In genomic region chr7:92631067-92631829, GRCh38 we compare ENCODE assay signal across 8 cellular contexts. TPM values are rescaled to one million over a fixed set of nuclear protein-coding genes. Genes with fewer than 3 reads are reported as not detected.
DNase-seq lines count a peak whose midpoint lies in the region; ATAC-seq, FAIRE-seq and TF ChIP-seq lines count a peak whose summit lies in the region.

No MANE protein-coding gene starts in this region.

- TF ChIP-seq CTCF in glutamatergic neuron (IDR thresholded peaks at IDR 0.05; ENCODE audit: partially characterized antibody, unreplicated experiment) = no peak

- no peak overlapping the region for H3K4me3 Mint-ChIP-seq in glutamatergic neuron (ENCODE audit: unreplicated experiment)

- in situ Hi-C loops in KBM-7 (cut with MboI; ENCODE audit: low pct_unique_long_range_greater_than_20kb, low sequenced_read_pairs) = no loop called here

- H3K36me3 Mint-ChIP-seq in glutamatergic neuron (ENCODE audit: unreplicated experiment) = peaks cover 12% of the 10 kb centered on the region

- DNase-seq in GM18507 (ENCODE audit: extremely low spot score, insufficient read length, low read depth) (no peak), KBM-7 (peak; percentile 20), glutamatergic neuron (no peak), AG20443 (ENCODE audit: low spot score) (no peak), EL (no peak), NCI-H510A (lab: John Stamatoyannopoulos, UW) (no peak), Ammon's horn (ENCODE audit: low spot score) (no peak)

- ATAC-seq in GM21619 (IDR thresholded peaks at IDR 0.05; ENCODE audit: unreplicated experiment) = peak; percentile 61

- no peaks in the 10 kb centered on the region for H3K27me3 Mint-ChIP-seq in glutamatergic neuron (ENCODE audit: unreplicated experiment)

- peak overlapping the region; percentile 39 for H3K27ac Mint-ChIP-seq in glutamatergic neuron (ENCODE audit: unreplicated experiment)

- H3K9me3 Mint-ChIP-seq in glutamatergic neuron (ENCODE audit: unreplicated experiment) = peaks cover 2% of the 10 kb centered on the region

- FAIRE-seq in GM18507 (lab: Jason Lieb, UNC) = peak; percentile 93

- H3K4me1 Mint-ChIP-seq in glutamatergic neuron (ENCODE audit: low read depth, unreplicated experiment) = peaks cover 33% of the 10 kb centered on the region

RNA-seq across cellular contexts. Expression of gene FAM133B, which starts 41.1 kb away (rescaled TPM):
- total RNA-seq in glutamatergic neuron (ENCODE audit: unreplicated experiment) = 25.0 TPM
